ENCODE assay signal across 1 cellular context in the genomic region with DNA sequence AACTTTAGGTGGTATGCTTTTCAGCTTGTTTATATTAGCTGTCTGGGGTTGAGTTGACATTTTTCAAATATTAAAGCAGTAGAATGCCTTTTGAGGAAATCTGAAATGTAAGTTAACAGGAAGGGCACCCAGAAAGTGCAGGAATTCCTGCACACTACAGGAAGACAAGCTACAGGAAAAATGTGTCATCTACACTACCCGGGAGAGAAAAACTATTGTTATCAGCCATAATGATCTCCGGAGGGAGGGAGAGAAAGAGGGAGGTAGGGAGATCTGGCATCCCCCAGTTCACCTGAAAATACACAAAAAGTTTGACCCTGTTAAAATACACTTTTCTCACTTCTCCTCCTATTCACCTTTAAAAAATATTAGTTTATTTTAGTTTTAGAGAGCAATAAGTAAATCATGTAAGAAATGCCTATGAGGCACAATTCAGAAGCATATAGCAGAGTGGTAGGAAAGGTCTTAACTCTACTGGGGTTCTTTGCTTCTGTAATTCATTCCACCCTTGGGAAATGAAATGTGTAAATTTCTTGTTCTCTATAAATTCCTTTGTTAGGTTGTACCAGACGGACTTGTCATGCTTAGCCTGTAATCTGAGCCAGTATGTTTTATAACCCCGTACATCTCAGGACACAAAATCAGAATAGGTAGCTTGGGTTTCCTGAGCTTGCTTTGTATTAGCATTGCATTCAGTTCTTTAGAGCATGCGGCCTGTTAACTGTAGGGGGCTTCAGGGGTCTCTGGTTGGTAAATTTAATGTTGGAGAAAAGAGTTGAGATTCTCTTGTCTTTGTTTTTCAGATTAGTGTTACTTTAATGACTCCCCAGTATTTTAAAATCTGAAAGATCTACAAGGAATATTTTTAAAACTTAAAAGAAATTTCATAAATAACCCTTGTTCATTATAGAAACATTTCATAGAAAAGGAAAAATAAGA.
TF ChIP-seq lines count a peak whose summit lies in the region.

No MANE protein-coding gene starts in this region.

TF ChIP-seq in SK-N-SH, 30 proteins besides CTCF, POLR2A, EP300 and RAD21:
- no peak for TF ChIP-seq RFX5 (IDR thresholded peaks at IDR 0.05; ENCODE audit: low read length)
- TF ChIP-seq MEF2A (IDR thresholded peaks at IDR 0.05; ENCODE audit: borderline replicate concordance, low read depth), result no peak
- no peak for TF ChIP-seq ZBTB33 (IDR thresholded peaks at IDR 0.05; ENCODE audit: borderline replicate concordance, low read depth)
- TF ChIP-seq SIN3A (IDR thresholded peaks at IDR 0.05; ENCODE audit: borderline replicate concordance, low read depth, low read length), result 0 out of 2 replicates have a peak, but pooled peaks have one; percentile 36
- no peak for TF ChIP-seq ELF1 (IDR thresholded peaks at IDR 0.05)
- peak; percentile 27 for TF ChIP-seq TCF12 (IDR thresholded peaks at IDR 0.05)
- peak; percentile 86 for TF ChIP-seq TAF1 (IDR thresholded peaks at IDR 0.05; ENCODE audit: borderline replicate concordance, low read depth, low read length)
